ENCODE assay signal across 8 cellular contexts in the genomic region with DNA sequence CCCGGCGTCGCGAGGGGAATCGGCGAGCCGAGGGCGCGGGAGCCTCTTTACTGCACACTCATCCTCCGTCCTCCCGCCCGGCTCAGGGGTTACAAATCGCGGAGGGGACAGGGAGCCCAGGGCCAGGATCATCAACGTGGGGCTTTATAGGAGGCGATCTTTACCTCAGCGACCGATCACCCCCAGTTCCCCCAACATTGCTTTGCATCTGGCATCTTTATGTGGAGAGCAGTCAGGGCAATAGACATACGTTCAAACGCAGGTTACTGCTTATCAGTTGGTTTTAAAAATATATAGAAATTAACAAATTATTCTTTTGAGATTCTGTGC. TPM values are rescaled to one million over a fixed set of nuclear protein-coding genes. Genes with fewer than 3 reads are reported as not detected.
A peak's percentile ranks its signal among the peaks of the same experiment; 100 is the strongest.
DNase-seq lines count a peak whose midpoint lies in the region; ATAC-seq and TF ChIP-seq lines count a peak whose summit lies in the region.

No MANE protein-coding gene starts in this region.

- peaks cover 55% of the 10 kb centered on the region for H3K79me2 ChIP-seq in smooth muscle cell (ENCODE audit: low read depth)

- TF ChIP-seq CTCF in left ventricle myocardium inferior (IDR thresholded peaks at IDR 0.05; ENCODE audit: borderline replicate concordance) (no peak), gastroesophageal sphincter (IDR thresholded peaks at IDR 0.05) (no peak), smooth muscle cell (IDR thresholded peaks at IDR 0.05; ENCODE audit: borderline replicate concordance, insufficient read depth, poor library complexity, severe bottlenecking) (no peak)

- H4K20me1 ChIP-seq in smooth muscle cell (ENCODE audit: low read depth), result peaks cover 48% of the 10 kb centered on the region

- peak overlapping the region; percentile 94 for H3K4me2 ChIP-seq in smooth muscle cell

- 0 to 13% methylated on average over 3 to 10 of the region's 20 CpGs for WGBS in gastroesophageal sphincter (ENCODE audit: low coverage in 1 of 2), 2 donors
- WGBS in smooth muscle cell (ENCODE audit: low lambda C conversion rate), result 2% methylated on average over 19 of the region's 20 CpGs

- H3K36me3 ChIP-seq in left ventricle myocardium inferior (no peaks in the 10 kb centered on the region), gastroesophageal sphincter (no peaks in the 10 kb centered on the region), smooth muscle cell (ENCODE audit: low read depth) (no peaks in the 10 kb centered on the region)

- H3K4me1 ChIP-seq in left ventricle myocardium inferior (peaks cover 55% of the 10 kb centered on the region), gastroesophageal sphincter (peaks cover 0 to 50% (median 4%) of the 10 kb centered on the region in 3 donors), smooth muscle cell (ENCODE audit: low read depth) (peaks cover 16% of the 10 kb centered on the region)

- no peaks in the 10 kb centered on the region for H3K27me3 ChIP-seq in left ventricle myocardium inferior (ENCODE audit: low read depth)
- H3K27me3 ChIP-seq in gastroesophageal sphincter, result no peaks in the 10 kb centered on the region
- H3K27me3 ChIP-seq in smooth muscle cell (ENCODE audit: low read depth), result no peaks in the 10 kb centered on the region

- no peak for TF ChIP-seq EP300 in gastroesophageal sphincter (IDR thresholded peaks at IDR 0.05)

- H3F3A ChIP-seq in smooth muscle cell (ENCODE audit: low read depth), result peaks cover 6% of the 10 kb centered on the region

- DNase-seq in left ventricle myocardium inferior (peak; percentile 25), cardiac septum (ENCODE audit: low spot score) (no peak), T1000 (lab: John Stamatoyannopoulos, UW) (peak; percentile 25), smooth muscle cell (lab: John Stamatoyannopoulos, UW; ENCODE audit: unreplicated experiment) (no peak), GOT3 (lab: John Stamatoyannopoulos, UW) (no peak), middle frontal gyrus (ENCODE audit: extremely low spot score, low spot score) (no peak)

- H3K9me3 ChIP-seq in left ventricle myocardium inferior (replicated peaks), result no peaks in the 10 kb centered on the region
- no peaks in the 10 kb centered on the region for H3K9me3 ChIP-seq in gastroesophageal sphincter
- no peaks in the 10 kb centered on the region for H3K9me3 ChIP-seq in smooth muscle cell (replicated peaks; ENCODE audit: low read depth)

- intact Hi-C loops in left ventricle myocardium inferior (cut with micrococcal nuclease) (no loop called here), cardiac septum (cut with DNase I) (no loop called here)

- TF ChIP-seq POLR2A in gastroesophageal sphincter (IDR thresholded peaks at IDR 0.05), result no peak

- peak overlapping the region; percentile 99 for H2AFZ ChIP-seq in smooth muscle cell (ENCODE audit: low read depth)

- H3K9ac ChIP-seq in smooth muscle cell (ENCODE audit: low read depth), result peak overlapping the region; percentile 95

- H3K27ac ChIP-seq in left ventricle myocardium inferior (replicated peaks) (peak overlapping the region; percentile 89), gastroesophageal sphincter (peak overlapping the region; percentile 72 to 97 (median 93)), smooth muscle cell (ENCODE audit: low read depth) (no peak overlapping the region)

- ATAC-seq in HG03196 (IDR thresholded peaks at IDR 0.05; ENCODE audit: unreplicated experiment) (peak; percentile 17), gastroesophageal sphincter (no peak)

- peak overlapping the region; percentile 92 for H3K4me3 ChIP-seq in left ventricle myocardium inferior
- peak overlapping the region; percentile 89 for H3K4me3 ChIP-seq in gastroesophageal sphincter
- peak overlapping the region; percentile 91 for H3K4me3 ChIP-seq in smooth muscle cell

RNA-seq across cellular contexts. Expression of a gene that starts 0.6 kb away (rescaled TPM):
- total RNA-seq in left ventricle myocardium inferior (21.0 TPM), cardiac septum (16.8 TPM), gastroesophageal sphincter (10 to 100 TPM; 21.1 to 37.1 (median 30.7) TPM), smooth muscle cell (39.5 and 48.6 TPM in 2 replicates)
- 12.1 and 12.2 TPM in 2 replicates for polyA plus RNA-seq in smooth muscle cell

Comparison
In these comparisons a context has a peak if more than half of its experiments do, and no peak if none do; other contexts are left out.
1. DNase-seq: peak in left ventricle myocardium inferior (single experiment) and T1000 (single experiment); none in cardiac septum (single experiment), smooth muscle cell (single experiment), GOT3 (single experiment) and middle frontal gyrus (single experiment).
2. Peak in every context shown above with its lines, with median percentiles within 50 percentile points of each other: H3K4me3 ChIP-seq.